In the genomic region with DNA sequence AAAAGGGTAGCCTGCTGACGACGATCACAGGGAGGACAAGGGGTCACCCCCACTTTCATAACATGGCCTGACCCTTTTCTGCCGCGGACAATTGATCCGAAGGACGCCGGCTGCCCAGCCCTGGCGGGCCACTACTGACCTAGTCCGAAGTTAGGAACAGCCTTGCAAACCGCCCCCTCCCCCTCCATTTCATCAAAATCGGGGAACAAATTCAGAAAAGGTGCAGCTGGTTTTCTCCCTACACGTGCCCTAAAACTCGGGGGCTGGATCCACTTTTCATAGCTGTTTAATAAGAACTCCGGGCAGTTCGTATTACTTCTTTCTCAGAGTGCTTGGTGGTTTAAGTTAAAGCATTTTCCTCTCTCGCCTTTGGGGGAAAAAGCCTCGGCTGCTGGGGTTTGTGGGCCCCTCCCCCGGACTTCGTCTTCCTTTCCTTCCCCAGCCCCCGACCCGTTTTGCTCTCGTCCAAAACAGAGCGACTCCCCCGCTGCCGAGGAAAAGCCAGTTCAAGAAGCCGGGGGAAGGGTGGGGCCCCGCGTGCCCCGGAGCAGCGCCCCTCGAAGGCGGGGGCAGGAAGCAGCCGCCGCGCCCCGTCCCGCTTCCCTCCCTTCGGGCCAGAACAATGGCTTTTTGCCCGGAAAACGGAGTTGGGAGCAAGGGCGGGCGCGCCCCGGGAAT, we compare ENCODE assay signal across 8 cellular contexts. TPM values are rescaled to one million over a fixed set of nuclear protein-coding genes. Genes with fewer than 3 reads are reported as not detected.
DNase-seq lines count a peak whose midpoint lies in the region; ATAC-seq and FAIRE-seq lines count a peak whose summit lies in the region.

No MANE protein-coding gene starts in this region.

- H3K27ac Mint-ChIP-seq in central memory CD8-positive, alpha-beta T cell (ENCODE audit: low read depth), result no peak overlapping the region
- H3K27ac Mint-ChIP-seq in stimulated activated naive CD8-positive, alpha-beta T cell treated with anti-CD3 and anti-CD28 coated beads, Interleukin-15, Interleukin-2, amounts not matched to agents 100 ng/mL and 50 ng/mL, for 24 hours, result no peak overlapping the region

- H3K4me3 Mint-ChIP-seq in central memory CD8-positive, alpha-beta T cell, result peak overlapping the region; percentile 62
- H3K4me3 Mint-ChIP-seq in stimulated activated naive CD8-positive, alpha-beta T cell treated with anti-CD3 and anti-CD28 coated beads, Interleukin-15, Interleukin-2, amounts not matched to agents 100 ng/mL and 50 ng/mL, for 24 hours, result peak overlapping the region; percentile 27

- peaks cover 7% of the 10 kb centered on the region for H3K36me3 Mint-ChIP-seq in central memory CD8-positive, alpha-beta T cell (ENCODE audit: insufficient read depth)
- H3K36me3 Mint-ChIP-seq in stimulated activated naive CD8-positive, alpha-beta T cell treated with anti-CD3 and anti-CD28 coated beads, Interleukin-15, Interleukin-2, amounts not matched to agents 100 ng/mL and 50 ng/mL, for 24 hours (ENCODE audit: low read depth), result no peaks in the 10 kb centered on the region

- peaks cover 88% of the 10 kb centered on the region for H3K27me3 Mint-ChIP-seq in central memory CD8-positive, alpha-beta T cell
- peaks cover 69% of the 10 kb centered on the region for H3K27me3 Mint-ChIP-seq in stimulated activated naive CD8-positive, alpha-beta T cell treated with anti-CD3 and anti-CD28 coated beads, Interleukin-15, Interleukin-2, amounts not matched to agents 100 ng/mL and 50 ng/mL, for 24 hours

- no peaks in the 10 kb centered on the region for H3K9me3 Mint-ChIP-seq in central memory CD8-positive, alpha-beta T cell
- H3K9me3 Mint-ChIP-seq in stimulated activated naive CD8-positive, alpha-beta T cell treated with anti-CD3 and anti-CD28 coated beads, Interleukin-15, Interleukin-2, amounts not matched to agents 100 ng/mL and 50 ng/mL, for 24 hours, result no peaks in the 10 kb centered on the region

- H3K4me1 Mint-ChIP-seq in central memory CD8-positive, alpha-beta T cell, result peaks cover 8% of the 10 kb centered on the region
- peaks cover 28% of the 10 kb centered on the region for H3K4me1 Mint-ChIP-seq in stimulated activated naive CD8-positive, alpha-beta T cell treated with anti-CD3 and anti-CD28 coated beads, Interleukin-15, Interleukin-2, amounts not matched to agents 100 ng/mL and 50 ng/mL, for 24 hours (ENCODE audit: low read depth)

- DNase-seq in activated T-cell treated with anti-CD3 and anti-CD28 coated beads for 48 hours (ENCODE audit: low read depth) (peak; percentile 24), activated T-cell treated with anti-CD3 and anti-CD28 coated beads for 4 hours (no peak), RCC 7860 (ENCODE audit: low spot score) (peak; percentile 21), left kidney (ENCODE audit: low read depth, low spot score) (peak; percentile 87), cerebellum (ENCODE audit: low spot score) (no peak)
- DNase-seq in central memory CD8-positive, alpha-beta T cell (ENCODE audit: low spot score in 2 of 2), result no peak

- peak; percentile 26 for ATAC-seq in HG03354 (IDR thresholded peaks at IDR 0.05; ENCODE audit: poor library complexity, severe bottlenecking, unreplicated experiment)
- peak; percentile 35 for ATAC-seq in central memory CD8-positive, alpha-beta T cell (replicated peaks; ENCODE audit: extremely low read depth, poor library complexity, severe bottlenecking)

- FAIRE-seq in RCC 7860 (lab: Jason Lieb, UNC), result no peak

RNA-seq across cellular contexts. Expression of a gene that starts 0.6 kb away (rescaled TPM):
- 19.9 TPM for total RNA-seq in cerebellum

RNA-seq across cellular contexts. Expression of a gene that starts 19.6 kb away (rescaled TPM):
- total RNA-seq in cerebellum, result 7.4 TPM

RNA-seq across cellular contexts. Expression of a gene that starts 46.6 kb away (rescaled TPM):
- not detected for total RNA-seq in cerebellum

Comparison
In these comparisons a context has a peak if more than half of its experiments do, and no peak if none do; other contexts are left out.
1. DNase-seq: peak in activated T-cell treated with anti-CD3 and anti-CD28 coated beads for 48 hours (single experiment), RCC 7860 (single experiment) and left kidney (single experiment); none in activated T-cell treated with anti-CD3 and anti-CD28 coated beads for 4 hours (single experiment), central memory CD8-positive, alpha-beta T cell (0 of 2) and cerebellum (single experiment).